In the genomic region with DNA sequence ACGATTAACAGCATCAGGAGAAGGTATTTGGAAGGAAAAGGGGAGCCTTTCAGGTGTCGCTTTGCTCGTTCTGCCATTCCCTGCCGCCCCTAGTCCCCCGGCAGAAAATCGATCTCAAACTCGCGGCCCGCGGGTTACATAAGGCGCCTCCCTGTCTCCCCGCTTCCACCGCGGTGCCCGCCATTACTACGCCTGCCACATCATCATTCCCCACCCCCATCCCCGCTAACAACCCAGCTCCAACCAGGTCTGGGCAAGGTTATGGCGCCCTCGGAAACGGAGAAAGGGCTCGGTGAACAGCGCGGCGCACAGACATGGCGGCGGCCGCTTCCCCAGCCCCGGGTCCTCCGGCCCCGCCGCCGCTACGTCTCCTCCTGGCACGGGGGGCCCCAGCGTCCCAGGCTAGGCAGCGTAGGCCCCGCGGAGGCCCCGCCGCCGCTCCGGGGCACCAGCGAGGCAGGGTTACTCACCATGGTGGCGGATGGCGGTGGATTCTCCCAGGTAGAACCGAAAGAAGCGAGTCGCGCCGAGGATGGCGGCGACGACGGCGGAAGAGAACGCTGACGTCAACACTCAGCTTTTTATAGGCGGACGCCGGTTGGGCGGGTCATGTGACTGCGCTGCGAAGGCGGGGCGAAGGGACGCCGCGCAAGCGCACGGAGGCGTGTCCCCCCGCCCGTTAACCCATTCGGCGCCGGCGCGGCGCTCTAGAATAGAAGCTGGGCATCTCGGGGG, we compare ENCODE assay signal across 8 cellular contexts. TPM values are rescaled to one million over a fixed set of nuclear protein-coding genes. Genes with fewer than 3 reads are reported as not detected.
DNase-seq lines count a peak whose midpoint lies in the region; ATAC-seq, FAIRE-seq and TF ChIP-seq lines count a peak whose summit lies in the region.

A gene (minus strand): TSS at position 556 of the 735 bp plus-strand sequence. CDS start 83 bp downstream, at position 473.

- DNase-seq in EL (peak; percentile 84), HFFc6 (peak; percentile 86), NCI-H187 treated with DMSO at 0.1 percent for 48 hours (lab: John Stamatoyannopoulos, UW) (peak; percentile 16), T-helper 9 cell (peak; percentile 87), ascending aorta (ENCODE audit: low spot score in 2 of 2) (peak in 1 of 2 donors; percentile 92), right cardiac atrium (peak; percentile 92 to 96 (median 95)), putamen (ENCODE audit: low spot score) (peak; percentile 90), urothelium cell line (ENCODE audit: low spot score) (peak; percentile 88)

- intact Hi-C loops in ascending aorta (cut with DNase I): loop anchor here (1.0 to 5.0 kb wide), 4 partner anchors 14 to 197 kb away; a partner anchor contains a TSS
- intact Hi-C loops in right cardiac atrium (cut with DNase I): loop anchor here in 2 of 4 donors (5.0 to 10.0 kb wide), 3 partner anchors 140 to 217 kb away; a partner anchor contains a TSS

- peak within 1 kb of the TSS; percentile 89 to 96 for H3K4me3 ChIP-seq in ascending aorta
- H3K4me3 ChIP-seq in right cardiac atrium (ENCODE audit: low read length): peak within 1 kb of the TSS; percentile 77

- H3K36me3 Mint-ChIP-seq in HFFc6 (ENCODE audit: low read depth): peaks cover 36% of the 10 kb centered on the region

- H3K27ac Mint-ChIP-seq in HFFc6: peak within 1 kb of the TSS; percentile 98

- FAIRE-seq in urothelium cell line (lab: Jason Lieb, UNC): no peak

- H3K4me3 Mint-ChIP-seq in HFFc6: peak within 1 kb of the TSS; percentile 99

- ATAC-seq in right cardiac atrium: peak; percentile 68 to 77

- H3K9me3 ChIP-seq in ascending aorta (no peaks in the 10 kb centered on the region), right cardiac atrium (ENCODE audit: control insufficient read depth, low read length) (no peaks in the 10 kb centered on the region)

- H3K27me3 ChIP-seq in ascending aorta (no peaks in the 10 kb centered on the region), right cardiac atrium (ENCODE audit: control insufficient read depth, insufficient read depth) (no peaks in the 10 kb centered on the region)

- H3K27ac ChIP-seq in ascending aorta: peak within 1 kb of the TSS; percentile 98
- peak within 1 kb of the TSS; percentile 86 for H3K27ac ChIP-seq in right cardiac atrium (ENCODE audit: low read length)

- H3K4me1 Mint-ChIP-seq in HFFc6 (ENCODE audit: low read depth): peaks cover 48% of the 10 kb centered on the region

- peaks cover 8 to 27% of the 10 kb centered on the region in 2 donors for H3K4me1 ChIP-seq in ascending aorta
- no peaks in the 10 kb centered on the region for H3K4me1 ChIP-seq in right cardiac atrium (ENCODE audit: control insufficient read depth, insufficient read depth, low read length)

- H3K9me3 Mint-ChIP-seq in HFFc6: peaks cover 12% of the 10 kb centered on the region

- TF ChIP-seq CTCF in HFFc6 (IDR thresholded peaks at IDR 0.05): no peak
- no peak for TF ChIP-seq CTCF in ascending aorta (IDR thresholded peaks at IDR 0.05)

- H3K27me3 Mint-ChIP-seq in HFFc6 (ENCODE audit: insufficient read depth): peaks cover 41% of the 10 kb centered on the region

- WGBS in right cardiac atrium: under 1% methylated on average over 80 of the region's 80 CpGs

- H3K36me3 ChIP-seq in ascending aorta: peaks cover 41 to 43% of the 10 kb centered on the region in 2 donors

RNA-seq across cellular contexts. Expression of the gene that starts here (rescaled TPM):
- total RNA-seq in HFFc6 (2021; fragmentation: NEBNext Ultra II Directional; extraction: Animal tissue kit (Norgen Biotek cat#: 25700)): 1,000 to 10,000 TPM; 2,555 to 2,867 (median 2,696) TPM
- total RNA-seq in ascending aorta (1,544 TPM), right cardiac atrium (1,000 to 10,000 TPM; 2,000 to 2,630 (median 2,240) TPM)
- 1,037 TPM for polyA plus RNA-seq in right cardiac atrium
